ENCODE assay signal across 7 cellular contexts in the genomic region with DNA sequence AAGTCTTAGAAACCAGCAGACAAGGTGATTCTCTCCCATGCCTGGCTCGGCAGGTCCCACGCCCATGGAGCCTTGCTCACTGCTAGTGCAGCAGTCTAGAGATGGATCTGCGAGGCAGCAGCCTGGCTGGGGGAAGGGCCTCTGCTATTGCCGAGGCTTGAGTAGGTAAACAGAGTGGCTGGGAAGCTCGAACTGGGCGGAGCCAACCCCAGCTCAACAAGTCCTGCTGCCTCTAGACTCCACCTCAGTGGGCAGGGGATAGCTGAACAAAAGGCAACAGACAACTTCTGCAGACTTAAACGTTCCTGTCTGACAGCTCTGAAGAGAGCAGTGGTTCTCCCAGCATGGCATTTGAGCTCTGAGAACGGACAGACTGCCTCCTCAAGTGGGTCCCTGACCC.
DNase-seq lines count a peak whose midpoint lies in the region; ATAC-seq and TF ChIP-seq lines count a peak whose summit lies in the region.
"Not testable (repeated sequence)": the region's sequence is repeated elsewhere in the genome, so short reads cannot be mapped to it uniquely, and the experiment has no call there.

No MANE protein-coding gene starts in this region.

- H3K27ac Mint-ChIP-seq in MCF 10A (ENCODE audit: low read depth, unreplicated experiment); neural progenitor cell: not testable (repeated sequence)

- H3K9me3 ChIP-seq in neural progenitor cell (ENCODE audit: low read depth): not testable (repeated sequence)

- not testable (repeated sequence) for BruUV-seq in MCF 10A (replicated peaks; lab: Mats Ljungman, UMichigan)

- not testable (repeated sequence) for H3K9ac ChIP-seq in neural progenitor cell

- not testable (repeated sequence) for H3K36me3 ChIP-seq in neural progenitor cell

- not testable (repeated sequence) for H4K20me1 ChIP-seq in neural progenitor cell (ENCODE audit: low read depth)

- H3K9me3 Mint-ChIP-seq in MCF 10A (ENCODE audit: unreplicated experiment) (peaks cover 32% of the 10 kb centered on the region), neural progenitor cell (peaks cover 43% of the 10 kb centered on the region)

- H3K4me3 ChIP-seq in LNCaP clone FGC (ENCODE audit: low read depth, low read length); neural progenitor cell: not testable (repeated sequence)

- CTCF ChIA-PET in MCF 10A (lab: Yijun Ruan, JAX): not testable (repeated sequence)

- ATAC-seq in esophagus mucosa: peak; percentile 67

- not testable (repeated sequence) for H3K4me3 Mint-ChIP-seq in MCF 10A (ENCODE audit: unreplicated experiment); neural progenitor cell

- intact Hi-C loops in MCF 10A (cut with micrococcal nuclease): not testable (repeated sequence)

- not testable (repeated sequence) for H3K27me3 Mint-ChIP-seq in MCF 10A (ENCODE audit: insufficient read depth, unreplicated experiment); neural progenitor cell (ENCODE audit: insufficient read depth, low read depth)

- TF ChIP-seq CTCF in LNCaP clone FGC (IDR thresholded peaks at IDR 0.05; ENCODE audit: control insufficient read depth, extremely low read depth, insufficient read depth); MCF 10A (IDR thresholded peaks at IDR 0.05; ENCODE audit: unreplicated experiment); neural progenitor cell (IDR thresholded peaks at IDR 0.05): not testable (repeated sequence)

- not testable (repeated sequence) for H3K4me2 ChIP-seq in neural progenitor cell

- H3K36me3 Mint-ChIP-seq in MCF 10A (ENCODE audit: insufficient read depth, unreplicated experiment); neural progenitor cell: not testable (repeated sequence)

- peak; percentile 25 for DNase-seq in DMS53 (lab: John Stamatoyannopoulos, UW)
- DNase-seq in LNCaP clone FGC (ENCODE audit: low read depth): peak; percentile 76
- DNase-seq in NCI-H69 (lab: John Stamatoyannopoulos, UW): peak; percentile 11
- DNase-seq in SHP77 (lab: John Stamatoyannopoulos, UW): peak; percentile 66 to 74
- peak; percentile 3 for DNase-seq in MCF 10A (ENCODE audit: unreplicated experiment)
- DNase-seq in neural progenitor cell (ENCODE audit: low spot score): peak; percentile 4

- H3K79me2 ChIP-seq in neural progenitor cell (ENCODE audit: low read depth): not testable (repeated sequence)

- H3K27ac ChIP-seq in neural progenitor cell: not testable (repeated sequence)

- H3F3A ChIP-seq in neural progenitor cell (ENCODE audit: low read depth): not testable (repeated sequence)

- H3K4me1 ChIP-seq in neural progenitor cell: not testable (repeated sequence)

- POLR2A ChIA-PET in MCF 10A (lab: Yijun Ruan, JAX): not testable (repeated sequence)

- not testable (repeated sequence) for H3K4me1 Mint-ChIP-seq in MCF 10A (ENCODE audit: insufficient read depth, unreplicated experiment); neural progenitor cell

- not testable (repeated sequence) for H2AFZ ChIP-seq in neural progenitor cell (replicated peaks)

- not testable (repeated sequence) for H3K27me3 ChIP-seq in neural progenitor cell

Comparison
In these comparisons a context has a peak if more than half of its experiments do, and no peak if none do; other contexts are left out.
1. DNase-seq: peak in every context shown above with its lines; median percentile 76 in LNCaP clone FGC; 70 in SHP77; 25 in DMS53; 11 in NCI-H69; 4 in neural progenitor cell; 3 in MCF 10A.